ENCODE assay signal across 22 cellular contexts in genomic region chr9:13411827-13412226, GRCh38.
DNase-seq lines count a peak whose midpoint lies in the region; ATAC-seq and TF ChIP-seq lines count a peak whose summit lies in the region.
"Had no signal": no experiment of that assay in that cellular context is flagged by ENCODE, and none has a peak within 500 bp of the region (broad histone marks: within the 10 kb centered on the region; RNA-seq: fewer than 3 reads in every experiment).

No MANE protein-coding gene starts in this region.

- no peaks in the 10 kb centered on the region for H3K9me2 ChIP-seq in SK-N-SH

- no peak overlapping the region for H3K9ac ChIP-seq in SK-N-SH

- no peaks in the 10 kb centered on the region for H3K9me3 Mint-ChIP-seq in activated T-helper 1 cell treated with anti-CD3 and anti-CD28 coated beads, Interleukin-12 subunit alpha, Interleukin-12 subunit beta, Interleukin-2, Interleukin-4 antibody, amounts not matched to agents 30 ng/mL and 10 ng/mL and 1 ng/mL, durations not matched to agents 14 hours and 24 hours and 36 hours
- H3K9me3 Mint-ChIP-seq: CD4-positive, alpha-beta T cell had no signal

- peaks cover 4% of the 10 kb centered on the region for H3F3A ChIP-seq in SK-N-SH (replicated peaks; ENCODE audit: insufficient read depth)

- no peaks in the 10 kb centered on the region for H3K36me3 Mint-ChIP-seq in activated T-helper 1 cell treated with anti-CD3 and anti-CD28 coated beads, Interleukin-12 subunit alpha, Interleukin-12 subunit beta, Interleukin-2, Interleukin-4 antibody, amounts not matched to agents 30 ng/mL and 10 ng/mL and 1 ng/mL, durations not matched to agents 14 hours and 24 hours and 36 hours (ENCODE audit: low read depth)

- no peak overlapping the region for H3K4me3 Mint-ChIP-seq in activated T-helper 1 cell treated with anti-CD3 and anti-CD28 coated beads, Interleukin-12 subunit alpha, Interleukin-12 subunit beta, Interleukin-2, Interleukin-4 antibody, amounts not matched to agents 30 ng/mL and 10 ng/mL and 1 ng/mL, durations not matched to agents 14 hours and 24 hours and 36 hours
- H3K4me3 Mint-ChIP-seq: CD4-positive, alpha-beta T cell had no signal

- H3K4me1 ChIP-seq in SK-N-SH (ENCODE audit: control insufficient read depth in 1 of 2, insufficient read depth in 2 of 2, low read depth in 1 of 2, low read length in 1 of 2) = peaks cover 0 to 2% of the 10 kb centered on the region in 2 experiments; a peak in 2 of 4 replicates
- peaks cover 0 to 14% (median 0%) of the 10 kb centered on the region in 12 donors for H3K4me1 ChIP-seq in heart left ventricle
- no peaks in the 10 kb centered on the region for H3K4me1 ChIP-seq in neuron (ENCODE audit: insufficient read depth, low read length)
- peaks cover 15 to 26% of the 10 kb centered on the region in 2 donors for H3K4me1 ChIP-seq in thoracic aorta (ENCODE audit: control insufficient read depth in 1 of 2, low read depth in 2 of 2)

- H3K4me3 ChIP-seq in SK-N-SH (ENCODE audit: low read depth in 2 of 2, low read length in 1 of 2) = no peak overlapping the region
- no peak overlapping the region for H3K4me3 ChIP-seq in heart left ventricle
- H3K4me3 ChIP-seq in neuron (ENCODE audit: low read length) = no peak overlapping the region
- H3K4me3 ChIP-seq in thoracic aorta = no peak overlapping the region
- H3K4me3 ChIP-seq: K562 had no signal

- H3K27ac ChIP-seq in SK-N-SH (ENCODE audit: low read depth in 2 of 2, low read length in 1 of 2) (peak overlapping the region in 1 of 2 experiments; percentile 43; a peak in 1 of 4 replicates), heart left ventricle (peak overlapping the region in 8 of 12 donors; percentile 6 to 29 (median 24)), thoracic aorta (peak overlapping the region in 1 of 2 donors; percentile 24)
- H3K27ac ChIP-seq: 22Rv1, RWPE1 had no signal

- no peak for TF ChIP-seq RAD21 in SK-N-SH (IDR thresholded peaks at IDR 0.05; ENCODE audit: low read length)

- no peaks in the 10 kb centered on the region for H3K9me3 ChIP-seq in SK-N-SH
- no peaks in the 10 kb centered on the region for H3K9me3 ChIP-seq in heart left ventricle
- no peaks in the 10 kb centered on the region for H3K9me3 ChIP-seq in neuron (ENCODE audit: low read length)
- no peaks in the 10 kb centered on the region for H3K9me3 ChIP-seq in thoracic aorta
- H3K9me3 ChIP-seq: BE2C had no signal

- H3K36me3 ChIP-seq in SK-N-SH (replicated peaks in 1 of 2; ENCODE audit: control insufficient read depth in 1 of 2, insufficient read depth in 2 of 2, low read length in 1 of 2) (no peaks in the 10 kb centered on the region), heart left ventricle (no peaks in the 10 kb centered on the region), neuron (ENCODE audit: insufficient read depth, low read length) (no peaks in the 10 kb centered on the region), thoracic aorta (no peaks in the 10 kb centered on the region)
- H3K36me3 ChIP-seq: BE2C had no signal

- DNase-seq in SK-N-SH (no peak), heart left ventricle (no peak), thoracic aorta (ENCODE audit: low spot score) (no peak), DMS114 treated with DMSO at 0.1 percent for 48 hours (lab: John Stamatoyannopoulos, UW; ENCODE audit: unreplicated experiment) (no peak), NCI-H2227 (lab: John Stamatoyannopoulos, UW; ENCODE audit: unreplicated experiment) (no peak)
- DNase-seq in activated T-helper 1 cell treated with anti-CD3 and anti-CD28 coated beads, Interleukin-12 subunit alpha, Interleukin-12 subunit beta, Interleukin-2, Interleukin-4 antibody, amounts not matched to agents 30 ng/mL and 10 ng/mL and 1 ng/mL, durations not matched to agents 14 hours and 24 hours and 36 hours (ENCODE audit: low spot score) = no peak
- DNase-seq: BE2C; CD4-positive, alpha-beta T cell; DMS79 treated with DMSO at 0.1 percent for 48 hours; GF-D8; MV-4-11; NCI-H1417 treated with DMSO at 0.1 percent for 48 hours; NCI-H2029 treated with DMSO at 0.1 percent for 48 hours; NCI-H2171 treated with DMSO at 0.1 percent for 48 hours; NCI-H510A; NCI-H774; PC-3 had no signal

- H2AFZ ChIP-seq in SK-N-SH (ENCODE audit: low read depth) = no peak overlapping the region
- H2AFZ ChIP-seq in neuron (ENCODE audit: low read depth, low read length) = peak overlapping the region; percentile 46

- H3K4me2 ChIP-seq in SK-N-SH = no peak overlapping the region

- CTCF ChIA-PET in SK-N-SH (lab: Yijun Ruan, JAX) = interaction anchor here (0.8 to 2.3 kb wide), 4 partner anchors 11 to 941 kb away, joined by 3 to 9 read pairs (median 4); no protein-coding TSS in a partner anchor

- H3K27me3 ChIP-seq in SK-N-SH (ENCODE audit: insufficient read depth) (no peaks in the 10 kb centered on the region), heart left ventricle (no peaks in the 10 kb centered on the region), neuron (ENCODE audit: insufficient read depth, low read length) (no peaks in the 10 kb centered on the region), thoracic aorta (replicated peaks; ENCODE audit: insufficient read depth) (no peaks in the 10 kb centered on the region)
- H3K27me3 ChIP-seq: BE2C had no signal

- no peaks in the 10 kb centered on the region for H3K79me2 ChIP-seq in SK-N-SH (ENCODE audit: insufficient read depth)

- intact Hi-C loops in heart left ventricle (cut with DNase I) = no loop called here
- intact Hi-C loops in activated T-helper 1 cell treated with anti-CD3 and anti-CD28 coated beads, Interleukin-12 subunit alpha, Interleukin-12 subunit beta, Interleukin-2, Interleukin-4 antibody, amounts not matched to agents 30 ng/mL and 10 ng/mL and 1 ng/mL, durations not matched to agents 14 hours and 24 hours and 36 hours (cut with micrococcal nuclease) = no loop called here

- no peaks in the 10 kb centered on the region for H4K20me1 ChIP-seq in SK-N-SH (ENCODE audit: insufficient read depth)

- H3K27ac Mint-ChIP-seq in activated T-helper 1 cell treated with anti-CD3 and anti-CD28 coated beads, Interleukin-12 subunit alpha, Interleukin-12 subunit beta, Interleukin-2, Interleukin-4 antibody, amounts not matched to agents 30 ng/mL and 10 ng/mL and 1 ng/mL, durations not matched to agents 14 hours and 24 hours and 36 hours = no peak overlapping the region
- H3K27ac Mint-ChIP-seq: CD4-positive, alpha-beta T cell had no signal

- no peaks in the 10 kb centered on the region for H3K27me3 Mint-ChIP-seq in activated T-helper 1 cell treated with anti-CD3 and anti-CD28 coated beads, Interleukin-12 subunit alpha, Interleukin-12 subunit beta, Interleukin-2, Interleukin-4 antibody, amounts not matched to agents 30 ng/mL and 10 ng/mL and 1 ng/mL, durations not matched to agents 14 hours and 24 hours and 36 hours (ENCODE audit: insufficient read depth)
- H3K27me3 Mint-ChIP-seq: CD4-positive, alpha-beta T cell had no signal

- H3K4me1 Mint-ChIP-seq in activated T-helper 1 cell treated with anti-CD3 and anti-CD28 coated beads, Interleukin-12 subunit alpha, Interleukin-12 subunit beta, Interleukin-2, Interleukin-4 antibody, amounts not matched to agents 30 ng/mL and 10 ng/mL and 1 ng/mL, durations not matched to agents 14 hours and 24 hours and 36 hours (ENCODE audit: low read depth) = no peaks in the 10 kb centered on the region

- POLR2A ChIA-PET in SK-N-SH (lab: Yijun Ruan, JAX) = no interaction called here

- TF ChIP-seq EP300 in SK-N-SH (IDR thresholded peaks at IDR 0.05; ENCODE audit: borderline replicate concordance in 1 of 2, low read depth in 1 of 2, low read length in 1 of 2) = no peak

- TF ChIP-seq POLR2A in heart left ventricle (IDR thresholded peaks at IDR 0.05) = no peak

- ATAC-seq in SK-N-SH treated with all-trans-retinoic acid at 6 μM for 48 hours = peak; percentile 55
- peak in 1 of 4 donors; percentile 69 for ATAC-seq in heart left ventricle
- peak; percentile 23 for ATAC-seq in thoracic aorta (ENCODE audit: insufficient number of reproducible peaks, low FRiP score, low read depth)
- ATAC-seq: K562, PC-3 had no signal

- TF ChIP-seq CTCF in SK-N-SH (IDR thresholded peaks at IDR 0.05) (no peak), heart left ventricle (IDR thresholded peaks at IDR 0.05) (no peak), thoracic aorta (IDR thresholded peaks at IDR 0.05) (no peak)

TF ChIP-seq in SK-N-SH treated with all-trans-retinoic acid at 6 μM for 48 hours, 23 proteins besides CTCF, POLR2A, EP300 and RAD21:
- TF ChIP-seq ZNF8 (CRISPR knock-in tag; IDR thresholded peaks at IDR 0.05) (no peak), BACH2 (CRISPR knock-in tag; IDR thresholded peaks at IDR 0.05; ENCODE audit: borderline replicate concordance) (no peak), ZFP30 (CRISPR knock-in tag; IDR thresholded peaks at IDR 0.05) (no peak), TOX (CRISPR knock-in tag; IDR thresholded peaks at IDR 0.05; ENCODE audit: borderline replicate concordance) (no peak)

TF ChIP-seq in SK-N-SH, 30 proteins besides CTCF, POLR2A, EP300 and RAD21 (continues in another document):
- TF ChIP-seq JUND (IDR thresholded peaks at IDR 0.05) (no peak), ZBTB33 (IDR thresholded peaks at IDR 0.05; ENCODE audit: borderline replicate concordance, low read depth) (no peak), SIN3A (IDR thresholded peaks at IDR 0.05; ENCODE audit: borderline replicate concordance, low read depth, low read length) (no peak), YY1 (IDR thresholded peaks at IDR 0.05; ENCODE audit: low read depth) (no peak), TAF1 (IDR thresholded peaks at IDR 0.05; ENCODE audit: borderline replicate concordance, low read depth, low read length) (no peak), USF1 (IDR thresholded peaks at IDR 0.05; ENCODE audit: borderline replicate concordance, low read depth) (no peak), RXRA (IDR thresholded peaks at IDR 0.05; ENCODE audit: borderline replicate concordance, low read depth) (no peak)
